ENCODE assay signal across 29 cellular contexts in genomic region chr7:40024048-40024447, GRCh38.
A peak's percentile ranks its signal among the peaks of the same experiment; 100 is the strongest.
DNase-seq lines count a peak whose midpoint lies in the region; ATAC-seq, FAIRE-seq and TF ChIP-seq lines count a peak whose summit lies in the region.
"Had no signal": no experiment of that assay in that cellular context is flagged by ENCODE, and none has a peak within 500 bp of the region (broad histone marks: within the 10 kb centered on the region; RNA-seq: fewer than 3 reads in every experiment).

No MANE protein-coding gene starts in this region.

- H3K36me3 Mint-ChIP-seq in MCF 10A (ENCODE audit: insufficient read depth, unreplicated experiment) (peaks cover 39% of the 10 kb centered on the region), neural crest cell (ENCODE audit: low read depth) (peaks cover 8% of the 10 kb centered on the region)
- peaks cover 17% of the 10 kb centered on the region for H3K36me3 Mint-ChIP-seq in activated naive CD8-positive, alpha-beta T cell treated with anti-CD3 and anti-CD28 coated beads, Interleukin-2, amount 50 U/mL, for 24 hours (ENCODE audit: low read depth)

- H3K4me1 ChIP-seq in breast epithelium, result no peaks in the 10 kb centered on the region
- H3K4me1 ChIP-seq: esophagus squamous epithelium, foreskin keratinocyte had no signal

- H3K4me3 Mint-ChIP-seq in MCF 10A (ENCODE audit: unreplicated experiment), result no peak overlapping the region
- H3K4me3 Mint-ChIP-seq in activated naive CD8-positive, alpha-beta T cell treated with anti-CD3 and anti-CD28 coated beads, Interleukin-2, amount 50 U/mL, for 24 hours, result no peak overlapping the region
- H3K4me3 Mint-ChIP-seq in neural crest cell, result no peak overlapping the region
- H3K4me3 Mint-ChIP-seq: type B pancreatic cell had no signal

- DNase-seq in MCF 10A (ENCODE audit: unreplicated experiment), result no peak
- DNase-seq in breast epithelium (ENCODE audit: low spot score in 2 of 2), result no peak
- peak; percentile 14 for DNase-seq in KBM-7
- DNase-seq in activated naive CD8-positive, alpha-beta T cell treated with anti-CD3 and anti-CD28 coated beads, Interleukin-2, amount 50 U/mL, for 24 hours, result no peak
- no peak for DNase-seq in neural crest cell (ENCODE audit: low read depth, low spot score)
- no peak for DNase-seq in RCC 7860 (ENCODE audit: low spot score)
- DNase-seq: activated CD4-positive, alpha-beta T cell treated with anti-CD3 and anti-CD28 coated beads, Interleukin-2, amount 50 U/mL, for 48 hours; activated CD8-positive, alpha-beta memory T cell treated with anti-CD3 and anti-CD28 coated beads, Interleukin-2, amount 50 U/mL, for 48 hours; central memory CD4-positive, alpha-beta T cell; COR-L47; dermis blood vessel endothelial cell; DMS53; esophagus squamous epithelium; foreskin keratinocyte; GM23248; head of caudate nucleus; left ventricle myocardium superior; NCI-H1436 treated with DMSO at 0.1 percent for 48 hours; NCI-H345; NCI-H69; SHP77 treated with DMSO at 0.1 percent for 48 hours; stimulated activated CD4-positive, alpha-beta T cell treated with anti-CD3 and anti-CD28 coated beads, Interleukin-15, amount 100 ng/mL, for 24 hours; stimulated activated CD4-positive, alpha-beta T cell treated with anti-CD3 and anti-CD28 coated beads, Interleukin-4, amount 100 ng/mL, for 4 hours; T1000 had no signal

- no TSS peak for BruUV-seq in MCF 10A (replicated peaks; lab: Mats Ljungman, UMichigan)

- intact Hi-C loops in MCF 10A (cut with micrococcal nuclease), result no loop called here
- intact Hi-C loops in breast epithelium (cut with DNase I; ENCODE audit: low total_unique reads), result no loop called here

- in situ Hi-C loops in KBM-7 (cut with MboI; ENCODE audit: low pct_unique_long_range_greater_than_20kb, low sequenced_read_pairs), result no loop called here

- H3K9me3 ChIP-seq in breast epithelium, result no peaks in the 10 kb centered on the region
- H3K9me3 ChIP-seq: esophagus squamous epithelium had no signal

- no peak overlapping the region for H3K27ac ChIP-seq in breast epithelium
- H3K27ac ChIP-seq: esophagus squamous epithelium, foreskin keratinocyte, GM23248 had no signal

- no peak for ATAC-seq in activated naive CD8-positive, alpha-beta T cell treated with anti-CD3 and anti-CD28 coated beads, Interleukin-2, amount 50 U/mL, for 24 hours
- no peak for ATAC-seq in GM19395 (IDR thresholded peaks at IDR 0.05; ENCODE audit: unreplicated experiment)
- no peak for ATAC-seq in SK-N-SH treated with all-trans-retinoic acid at 6 μM for 48 hours
- ATAC-seq: foreskin keratinocyte, left ventricle myocardium superior, Panc1 had no signal

- H3K4me1 Mint-ChIP-seq in MCF 10A (ENCODE audit: insufficient read depth, unreplicated experiment), result no peaks in the 10 kb centered on the region
- H3K4me1 Mint-ChIP-seq in activated naive CD8-positive, alpha-beta T cell treated with anti-CD3 and anti-CD28 coated beads, Interleukin-2, amount 50 U/mL, for 24 hours, result peaks cover 11% of the 10 kb centered on the region
- H3K4me1 Mint-ChIP-seq in neural crest cell, result no peaks in the 10 kb centered on the region

- H3K9me3 Mint-ChIP-seq in MCF 10A (ENCODE audit: unreplicated experiment), result no peaks in the 10 kb centered on the region
- no peaks in the 10 kb centered on the region for H3K9me3 Mint-ChIP-seq in activated naive CD8-positive, alpha-beta T cell treated with anti-CD3 and anti-CD28 coated beads, Interleukin-2, amount 50 U/mL, for 24 hours
- H3K9me3 Mint-ChIP-seq in neural crest cell, result no peaks in the 10 kb centered on the region
- H3K9me3 Mint-ChIP-seq: type B pancreatic cell had no signal

- POLR2A ChIA-PET in MCF 10A (lab: Yijun Ruan, JAX), result no interaction called here

- H3K27ac Mint-ChIP-seq in MCF 10A (ENCODE audit: low read depth, unreplicated experiment) (peak overlapping the region; percentile 10), neural crest cell (ENCODE audit: unreplicated experiment) (peak overlapping the region; percentile 6)
- peak overlapping the region; percentile 6 for H3K27ac Mint-ChIP-seq in activated naive CD8-positive, alpha-beta T cell treated with anti-CD3 and anti-CD28 coated beads, Interleukin-2, amount 50 U/mL, for 24 hours
- H3K27ac Mint-ChIP-seq: type B pancreatic cell had no signal

- H3K4me3 ChIP-seq in breast epithelium, result no peak overlapping the region
- H3K4me3 ChIP-seq: esophagus squamous epithelium, GM23248 had no signal

- H3K36me3 ChIP-seq in breast epithelium, result no peaks in the 10 kb centered on the region

- no peaks in the 10 kb centered on the region for H3K27me3 ChIP-seq in breast epithelium
- H3K27me3 ChIP-seq: esophagus squamous epithelium, foreskin keratinocyte had no signal

- no peak for TF ChIP-seq POLR2A in breast epithelium (IDR thresholded peaks at IDR 0.05)

- TF ChIP-seq CTCF in MCF 10A (IDR thresholded peaks at IDR 0.05; ENCODE audit: unreplicated experiment), result no peak
- no peak for TF ChIP-seq CTCF in breast epithelium (IDR thresholded peaks at IDR 0.05)
- TF ChIP-seq CTCF in neural crest cell (conservative IDR thresholded peaks at IDR 0.05), result no peak

- H3K27me3 Mint-ChIP-seq in MCF 10A (ENCODE audit: insufficient read depth, unreplicated experiment) (no peaks in the 10 kb centered on the region), neural crest cell (ENCODE audit: low read depth) (no peaks in the 10 kb centered on the region)
- no peaks in the 10 kb centered on the region for H3K27me3 Mint-ChIP-seq in activated naive CD8-positive, alpha-beta T cell treated with anti-CD3 and anti-CD28 coated beads, Interleukin-2, amount 50 U/mL, for 24 hours
- H3K27me3 Mint-ChIP-seq: type B pancreatic cell had no signal

- CTCF ChIA-PET in MCF 10A (lab: Yijun Ruan, JAX), result interaction anchor here (0.7 to 1.3 kb wide), 2 partner anchors 443 to 448 kb away, joined by 4 to 6 read pairs; no protein-coding TSS in a partner anchor

- no peak for FAIRE-seq in RCC 7860 (lab: Jason Lieb, UNC)
- FAIRE-seq: keratinocyte had no signal

TF ChIP-seq in SK-N-SH treated with all-trans-retinoic acid at 6 μM for 48 hours, 23 proteins besides CTCF, POLR2A, EP300 and RAD21 (continues in another document):
- TF ChIP-seq GLIS3 (CRISPR knock-in tag; IDR thresholded peaks at IDR 0.05), result no peak
- no peak for TF ChIP-seq ZFP3 (CRISPR knock-in tag; IDR thresholded peaks at IDR 0.05)
- no peak for TF ChIP-seq ESRRG (CRISPR knock-in tag; IDR thresholded peaks at IDR 0.05)
- no peak for TF ChIP-seq TCF4 (CRISPR knock-in tag; IDR thresholded peaks at IDR 0.05; ENCODE audit: borderline replicate concordance)
- TF ChIP-seq ZNF565 (CRISPR knock-in tag; conservative IDR thresholded peaks at IDR 0.05; ENCODE audit: low read depth), result no peak
- TF ChIP-seq CSDC2 (CRISPR knock-in tag; IDR thresholded peaks at IDR 0.05), result no peak
- TF ChIP-seq ZNF70 (CRISPR knock-in tag; IDR thresholded peaks at IDR 0.05), result no peak
- TF ChIP-seq SNAI2 (CRISPR knock-in tag; IDR thresholded peaks at IDR 0.05), result no peak
- TF ChIP-seq RARB (CRISPR knock-in tag; IDR thresholded peaks at IDR 0.05), result no peak
- no peak for TF ChIP-seq TSHZ2 (CRISPR knock-in tag; IDR thresholded peaks at IDR 0.05)
- TF ChIP-seq PATZ1 (CRISPR knock-in tag; IDR thresholded peaks at IDR 0.05; ENCODE audit: borderline replicate concordance), result no peak
